1 cellular context compared by ENCODE assay signal in the genomic region with DNA sequence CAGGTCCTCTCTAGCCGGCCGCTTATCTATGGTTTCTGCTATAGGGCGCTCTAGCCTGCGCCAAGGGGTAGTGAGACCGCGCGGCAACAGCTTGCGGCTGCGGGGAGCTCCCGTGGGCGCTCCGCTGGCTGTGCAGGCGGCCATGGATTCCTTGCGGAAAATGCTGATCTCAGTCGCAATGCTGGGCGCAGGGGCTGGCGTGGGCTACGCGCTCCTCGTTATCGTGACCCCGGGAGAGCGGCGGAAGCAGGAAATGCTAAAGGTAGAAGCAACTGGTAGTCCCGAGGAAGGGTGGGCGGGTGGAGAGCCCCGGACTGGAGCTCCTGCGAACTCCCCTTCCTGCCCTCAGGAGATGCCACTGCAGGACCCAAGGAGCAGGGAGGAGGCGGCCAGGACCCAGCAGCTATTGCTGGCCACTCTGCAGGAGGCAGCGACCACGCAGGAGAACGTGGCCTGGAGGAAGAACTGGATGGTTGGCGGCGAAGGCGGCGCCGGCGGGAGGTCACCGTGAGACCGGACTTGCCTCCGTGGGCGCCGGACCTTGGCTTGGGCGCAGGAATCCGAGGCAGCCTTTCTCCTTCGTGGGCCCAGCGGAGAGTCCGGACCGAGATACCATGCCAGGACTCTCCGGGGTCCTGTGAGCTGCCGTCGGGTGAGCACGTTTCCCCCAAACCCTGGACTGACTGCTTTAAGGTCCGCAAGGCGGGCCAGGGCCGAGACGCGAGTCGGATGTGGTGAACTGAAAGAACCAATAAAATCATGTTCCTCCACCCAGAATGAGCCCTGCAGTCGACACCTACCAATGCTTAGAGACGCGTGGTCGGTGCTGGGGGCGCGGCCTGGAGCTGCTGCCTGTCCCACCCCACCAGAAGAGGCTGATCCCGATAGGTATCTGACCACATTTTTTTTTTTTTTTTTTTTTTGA.
TF ChIP-seq lines count a peak whose summit lies in the region.

A gene (minus strand): TSS at position 664 of the 925 bp plus-strand sequence. CDS start 2,236 bp downstream, outside the sequence.
A gene with protein sequence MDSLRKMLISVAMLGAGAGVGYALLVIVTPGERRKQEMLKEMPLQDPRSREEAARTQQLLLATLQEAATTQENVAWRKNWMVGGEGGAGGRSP (plus strand): TSS at position 70 of the 925 bp plus-strand sequence. CDS start 73 bp downstream, at position 143.

TF ChIP-seq in A549, 52 proteins besides CTCF, POLR2A, EP300 and RAD21 (continued from another document):
- TF ChIP-seq CEBPB (IDR thresholded peaks at IDR 0.05) (no peak), MYC (IDR thresholded peaks at IDR 0.05; ENCODE audit: borderline replicate concordance, low read length) (0 out of 2 replicates have a peak, but pooled peaks have one; percentile 79), PHF8 (IDR thresholded peaks at IDR 0.05; ENCODE audit: borderline replicate concordance, low read depth) (no peak), TFCP2L1 (CRISPR knock-in tag; IDR thresholded peaks at IDR 0.05) (0 out of 2 replicates have a peak, but pooled peaks have one; percentile 45), CHD4 (IDR thresholded peaks at IDR 0.05; ENCODE audit: borderline replicate concordance) (no peak), JUN (IDR thresholded peaks at IDR 0.05) (peak; percentile 83 to 93), RCOR1 (IDR thresholded peaks at IDR 0.05; ENCODE audit: low read depth, low read length) (no peak), ZSCAN20 (CRISPR knock-in tag; IDR thresholded peaks at IDR 0.05) (no peak)
- TF ChIP-seq, protein P1, sequence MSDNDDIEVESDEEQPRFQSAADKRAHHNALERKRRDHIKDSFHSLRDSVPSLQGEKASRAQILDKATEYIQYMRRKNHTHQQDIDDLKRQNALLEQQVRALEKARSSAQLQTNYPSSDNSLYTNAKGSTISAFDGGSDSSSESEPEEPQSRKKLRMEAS (IDR thresholded peaks at IDR 0.05) = peak; percentile 88
- TF ChIP-seq, protein P2, sequence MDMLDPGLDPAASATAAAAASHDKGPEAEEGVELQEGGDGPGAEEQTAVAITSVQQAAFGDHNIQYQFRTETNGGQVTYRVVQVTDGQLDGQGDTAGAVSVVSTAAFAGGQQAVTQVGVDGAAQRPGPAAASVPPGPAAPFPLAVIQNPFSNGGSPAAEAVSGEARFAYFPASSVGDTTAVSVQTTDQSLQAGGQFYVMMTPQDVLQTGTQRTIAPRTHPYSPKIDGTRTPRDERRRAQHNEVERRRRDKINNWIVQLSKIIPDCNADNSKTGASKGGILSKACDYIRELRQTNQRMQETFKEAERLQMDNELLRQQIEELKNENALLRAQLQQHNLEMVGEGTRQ (IDR thresholded peaks at IDR 0.05) = no peak
